In genomic region chr2:46574457-46575354, GRCh38 we compare ENCODE assay signal across 12 cellular contexts. TPM values are rescaled to one million over a fixed set of nuclear protein-coding genes. Genes with fewer than 3 reads are reported as not detected.
DNase-seq lines count a peak whose midpoint lies in the region; ATAC-seq lines count a peak whose summit lies in the region.
"Had no signal": no experiment of that assay in that cellular context is flagged by ENCODE, and none has a peak within 500 bp of the region (broad histone marks: within the 10 kb centered on the region; RNA-seq: fewer than 3 reads in every experiment).

No MANE protein-coding gene starts in this region.

- H3K4me1 Mint-ChIP-seq in naive B cell: peaks cover 36 to 75% (median 66%) of the 10 kb centered on the region in 3 donors
- H3K4me1 Mint-ChIP-seq in naive thymus-derived CD4-positive, alpha-beta T cell: peaks cover 0 to 17% (median 4%) of the 10 kb centered on the region in 7 donors
- H3K4me1 Mint-ChIP-seq in naive thymus-derived CD8-positive, alpha-beta T cell: peaks cover 6 to 44% (median 11%) of the 10 kb centered on the region in 4 donors

- H3K27me3 ChIP-seq in naive thymus-derived CD4-positive, alpha-beta T cell (ENCODE audit: control insufficient read depth in 2 of 2, insufficient read depth in 2 of 2, low read length in 2 of 2): no peaks in the 10 kb centered on the region

- peaks cover 0 to 4% (median 0%) of the 10 kb centered on the region in 3 experiments for H3K36me3 ChIP-seq in naive thymus-derived CD4-positive, alpha-beta T cell (ENCODE audit: control insufficient read depth in 2 of 3, insufficient read depth in 3 of 3, low read length in 3 of 3)

- peak; percentile 74 for ATAC-seq in GM18858 (IDR thresholded peaks at IDR 0.05; ENCODE audit: unreplicated experiment)
- peak; percentile 66 for ATAC-seq in GM21717 (IDR thresholded peaks at IDR 0.05; ENCODE audit: unreplicated experiment)
- peak; percentile 63 for ATAC-seq in HG03565 (IDR thresholded peaks at IDR 0.05; ENCODE audit: unreplicated experiment)
- ATAC-seq in naive B cell (ENCODE audit: low read depth in 2 of 2): peak; percentile 26 to 41
- ATAC-seq in naive thymus-derived CD4-positive, alpha-beta T cell: no peak
- ATAC-seq in naive thymus-derived CD8-positive, alpha-beta T cell: no peak
- ATAC-seq: Panc1 had no signal

- POLR2A ChIA-PET in naive thymus-derived CD4-positive, alpha-beta T cell (lab: Charles Lee): no interaction called here
- POLR2A ChIA-PET in naive thymus-derived CD8-positive, alpha-beta T cell (lab: Charles Lee): interaction anchor here (0.6 kb wide), 1 partner anchor 23 kb away, joined by 4 read pairs; no protein-coding TSS in a partner anchor

- H3K4me3 Mint-ChIP-seq in naive B cell: peak overlapping the region; percentile 54 to 90 (median 78)
- no peak overlapping the region for H3K4me3 Mint-ChIP-seq in naive thymus-derived CD4-positive, alpha-beta T cell
- peak overlapping the region in 1 of 10 donors; percentile 43 for H3K4me3 Mint-ChIP-seq in naive thymus-derived CD8-positive, alpha-beta T cell

- H3K27ac Mint-ChIP-seq in naive B cell: peak overlapping the region; percentile 52 to 99 (median 96)
- H3K27ac Mint-ChIP-seq in naive thymus-derived CD4-positive, alpha-beta T cell: no peak overlapping the region
- H3K27ac Mint-ChIP-seq in naive thymus-derived CD8-positive, alpha-beta T cell: peak overlapping the region in 3 of 10 donors; percentile 28 to 66 (median 57)

- H3K36me3 Mint-ChIP-seq in naive B cell: peaks cover 9 to 24% of the 10 kb centered on the region in 2 donors
- peaks cover 0 to 22% (median 4%) of the 10 kb centered on the region in 5 donors for H3K36me3 Mint-ChIP-seq in naive thymus-derived CD4-positive, alpha-beta T cell
- H3K36me3 Mint-ChIP-seq in naive thymus-derived CD8-positive, alpha-beta T cell: peaks cover 0 to 34% (median 13%) of the 10 kb centered on the region in 3 donors

- CTCF ChIA-PET in naive thymus-derived CD4-positive, alpha-beta T cell (lab: Charles Lee): interaction anchor here (1.0 kb wide), 1 partner anchor 9 kb away, joined by 3 read pairs; no protein-coding TSS in a partner anchor

- no peak overlapping the region for H3K27ac ChIP-seq in naive thymus-derived CD4-positive, alpha-beta T cell (ENCODE audit: low read depth, low read length)

- intact Hi-C loops in naive thymus-derived CD4-positive, alpha-beta T cell (cut with micrococcal nuclease): no loop called here

- H3K27me3 Mint-ChIP-seq in naive B cell: no peaks in the 10 kb centered on the region
- no peaks in the 10 kb centered on the region for H3K27me3 Mint-ChIP-seq in naive thymus-derived CD4-positive, alpha-beta T cell
- H3K27me3 Mint-ChIP-seq in naive thymus-derived CD8-positive, alpha-beta T cell: no peaks in the 10 kb centered on the region

- H3K9me3 Mint-ChIP-seq in naive B cell: no peaks in the 10 kb centered on the region
- H3K9me3 Mint-ChIP-seq in naive thymus-derived CD4-positive, alpha-beta T cell: peaks cover 0 to 1% (median 0%) of the 10 kb centered on the region in 11 donors
- H3K9me3 Mint-ChIP-seq in naive thymus-derived CD8-positive, alpha-beta T cell: no peaks in the 10 kb centered on the region

- no peak for DNase-seq in naive B cell
- DNase-seq in naive thymus-derived CD4-positive, alpha-beta T cell: no peak
- no peak for DNase-seq in activated CD8-positive, alpha-beta memory T cell treated with anti-CD3 and anti-CD28 coated beads, Interleukin-2, amount 50 U/mL, for 48 hours
- DNase-seq in naive thymus-derived CD8-positive, alpha-beta T cell: no peak
- DNase-seq in DMS 273 (lab: John Stamatoyannopoulos, UW; ENCODE audit: unreplicated experiment): no peak
- DNase-seq: activated CD4-positive, alpha-beta T cell treated with anti-CD3 and anti-CD28 coated beads, Interleukin-2, amount 50 U/mL, for 4 hours; Kasumi-1; stimulated activated CD4-positive, alpha-beta T cell treated with anti-CD3 and anti-CD28 coated beads, Interleukin-4, amount 100 ng/mL, for 1 hour had no signal

- no peaks in the 10 kb centered on the region for H3K9me3 ChIP-seq in naive thymus-derived CD4-positive, alpha-beta T cell (ENCODE audit: control insufficient read depth in 2 of 3, low read length in 3 of 3)

- H3K4me3 ChIP-seq in naive thymus-derived CD4-positive, alpha-beta T cell (ENCODE audit: low read length): no peak overlapping the region

- no peaks in the 10 kb centered on the region for H3K4me1 ChIP-seq in naive thymus-derived CD4-positive, alpha-beta T cell (ENCODE audit: control insufficient read depth in 2 of 2, insufficient read depth in 2 of 2, low read length in 2 of 2)

RNA-seq across cellular contexts. Expression of gene ATP6V1E2, which starts 32.3 kb away (rescaled TPM):
- polyA plus RNA-seq in naive B cell (ENCODE audit: low read depth in 6 of 6): 10 to 100 TPM in 1 of 6 donors, 1 to 10 TPM in 4, under 1 TPM in 1; 0.82 to 10.8 (median 7.9) TPM
- 10 to 100 TPM in 3 of 5 experiments, 1 to 10 TPM in 2; 6.4 to 34.1 (median 15.2) TPM for total RNA-seq in naive thymus-derived CD4-positive, alpha-beta T cell
- polyA plus RNA-seq in naive thymus-derived CD4-positive, alpha-beta T cell: 10 to 100 TPM in 1 of 2 donors, 1 to 10 TPM in 1; 8.5 to 10.6 TPM
- 10 to 100 TPM; 21.7 to 22.0 TPM for total RNA-seq in naive thymus-derived CD8-positive, alpha-beta T cell
- polyA plus RNA-seq in naive thymus-derived CD8-positive, alpha-beta T cell: 10 to 100 TPM in 1 of 3 donors, 1 to 10 TPM in 2; 1.9 to 10.2 (median 9.4) TPM

RNA-seq across cellular contexts. Expression of gene RHOQ, which starts 32.4 kb away (rescaled TPM):
- 10 to 100 TPM in 5 of 6 donors, 1 to 10 TPM in 1; 8.5 to 21.7 (median 13.9) TPM for polyA plus RNA-seq in naive B cell (ENCODE audit: low read depth in 6 of 6)
- 10 to 100 TPM in 4 of 5 experiments, 1 to 10 TPM in 1; 7.1 to 73.1 (median 27.0) TPM for total RNA-seq in naive thymus-derived CD4-positive, alpha-beta T cell
- polyA plus RNA-seq in naive thymus-derived CD4-positive, alpha-beta T cell: under 1 TPM; 0.35 to 0.89 TPM
- 10 to 100 TPM; 30.4 to 36.4 TPM for total RNA-seq in naive thymus-derived CD8-positive, alpha-beta T cell
- polyA plus RNA-seq in naive thymus-derived CD8-positive, alpha-beta T cell: 1 to 10 TPM in 2 of 3 donors, under 1 TPM in 1; 0.61 to 1.8 (median 1.6) TPM

RNA-seq across cellular contexts. Expression of gene PIGF, which starts 42.1 kb away (rescaled TPM):
- 10 to 100 TPM; 17.0 to 36.1 (median 22.7) TPM for polyA plus RNA-seq in naive B cell (ENCODE audit: low read depth in 6 of 6)
- total RNA-seq in naive thymus-derived CD4-positive, alpha-beta T cell: 10 to 100 TPM; 13.1 to 32.3 (median 21.6) TPM
- polyA plus RNA-seq in naive thymus-derived CD4-positive, alpha-beta T cell: 10 to 100 TPM; 13.1 to 17.8 TPM
- total RNA-seq in naive thymus-derived CD8-positive, alpha-beta T cell: 10 to 100 TPM; 29.9 to 32.2 TPM
- polyA plus RNA-seq in naive thymus-derived CD8-positive, alpha-beta T cell: 10 to 100 TPM; 13.1 to 14.2 (median 13.8) TPM

RNA-seq across cellular contexts. Expression of gene CRIPT, which starts 42.3 kb away (rescaled TPM):
- polyA plus RNA-seq in naive B cell (ENCODE audit: low read depth in 6 of 6): 10 to 100 TPM in 4 of 6 donors, 1 to 10 TPM in 2; 4.5 to 13.5 (median 10.4) TPM
- total RNA-seq in naive thymus-derived CD4-positive, alpha-beta T cell: 10 to 100 TPM; 12.7 to 24.7 (median 15.7) TPM
- polyA plus RNA-seq in naive thymus-derived CD4-positive, alpha-beta T cell: 1 to 10 TPM; 7.5 to 8.9 TPM
- 10 to 100 TPM; 20.1 to 20.6 TPM for total RNA-seq in naive thymus-derived CD8-positive, alpha-beta T cell
- polyA plus RNA-seq in naive thymus-derived CD8-positive, alpha-beta T cell: 10 to 100 TPM in 1 of 3 donors, 1 to 10 TPM in 2; 6.9 to 11.2 (median 8.6) TPM

Comparison
In these comparisons a context has a peak if more than half of its experiments do, and no peak if none do; other contexts are left out.
1. ATAC-seq: peak in GM18858 (single experiment), GM21717 (single experiment), HG03565 (single experiment) and naive B cell (2 of 2); none in naive thymus-derived CD4-positive, alpha-beta T cell (single experiment) and naive thymus-derived CD8-positive, alpha-beta T cell (0 of 2).
2. H3K27ac Mint-ChIP-seq: peak in naive B cell (6 of 6); none in naive thymus-derived CD4-positive, alpha-beta T cell (0 of 9).
3. H3K4me3 Mint-ChIP-seq: peak in naive B cell (8 of 8); none in naive thymus-derived CD4-positive, alpha-beta T cell (0 of 10).